Comparison of ENCODE assay signal across 1 cellular context in the genomic region with DNA sequence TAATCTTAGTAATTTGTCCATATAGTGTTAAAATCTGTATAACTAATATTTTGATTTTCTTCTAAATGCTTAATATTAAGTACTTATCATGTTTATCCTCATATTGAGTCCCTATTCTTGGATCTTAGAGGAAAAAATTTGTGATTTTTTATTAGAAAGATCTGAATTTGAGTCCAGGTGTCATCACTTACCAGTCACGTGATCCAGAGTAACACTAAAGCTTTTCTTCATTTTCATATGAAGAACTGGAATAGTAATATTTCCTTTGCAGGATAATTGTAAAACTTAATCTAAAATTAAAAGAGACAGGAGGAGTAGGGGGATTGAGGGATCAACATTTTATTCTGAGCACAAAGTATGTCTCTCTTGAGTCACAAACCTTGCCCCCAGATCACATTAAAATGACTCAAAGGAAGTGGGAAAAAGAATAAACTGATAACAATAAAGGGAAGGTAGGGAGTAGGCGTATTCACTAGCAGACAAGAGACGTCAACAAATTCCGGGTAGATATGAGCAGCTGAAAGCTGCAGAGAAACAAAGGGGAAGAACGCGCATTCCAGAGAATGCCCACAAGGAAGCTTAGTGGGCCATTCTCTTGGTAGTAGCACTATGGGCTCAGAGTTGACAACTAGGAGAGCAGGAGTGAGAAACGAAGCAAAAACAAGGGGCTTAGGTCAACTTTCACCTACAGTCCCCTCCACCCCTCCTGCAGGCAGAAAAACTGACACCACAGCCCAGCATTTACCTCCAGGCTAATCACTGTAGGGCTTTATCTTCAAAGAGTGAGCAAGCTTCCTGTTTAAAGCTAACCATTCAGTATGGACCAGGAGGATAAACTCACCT.
TF ChIP-seq lines count a peak whose summit lies in the region.

No MANE protein-coding gene starts in this region.

TF ChIP-seq in GM23338, 12 proteins besides CTCF, POLR2A, EP300 and RAD21 (continued from another document):
- TF ChIP-seq, protein P1, sequence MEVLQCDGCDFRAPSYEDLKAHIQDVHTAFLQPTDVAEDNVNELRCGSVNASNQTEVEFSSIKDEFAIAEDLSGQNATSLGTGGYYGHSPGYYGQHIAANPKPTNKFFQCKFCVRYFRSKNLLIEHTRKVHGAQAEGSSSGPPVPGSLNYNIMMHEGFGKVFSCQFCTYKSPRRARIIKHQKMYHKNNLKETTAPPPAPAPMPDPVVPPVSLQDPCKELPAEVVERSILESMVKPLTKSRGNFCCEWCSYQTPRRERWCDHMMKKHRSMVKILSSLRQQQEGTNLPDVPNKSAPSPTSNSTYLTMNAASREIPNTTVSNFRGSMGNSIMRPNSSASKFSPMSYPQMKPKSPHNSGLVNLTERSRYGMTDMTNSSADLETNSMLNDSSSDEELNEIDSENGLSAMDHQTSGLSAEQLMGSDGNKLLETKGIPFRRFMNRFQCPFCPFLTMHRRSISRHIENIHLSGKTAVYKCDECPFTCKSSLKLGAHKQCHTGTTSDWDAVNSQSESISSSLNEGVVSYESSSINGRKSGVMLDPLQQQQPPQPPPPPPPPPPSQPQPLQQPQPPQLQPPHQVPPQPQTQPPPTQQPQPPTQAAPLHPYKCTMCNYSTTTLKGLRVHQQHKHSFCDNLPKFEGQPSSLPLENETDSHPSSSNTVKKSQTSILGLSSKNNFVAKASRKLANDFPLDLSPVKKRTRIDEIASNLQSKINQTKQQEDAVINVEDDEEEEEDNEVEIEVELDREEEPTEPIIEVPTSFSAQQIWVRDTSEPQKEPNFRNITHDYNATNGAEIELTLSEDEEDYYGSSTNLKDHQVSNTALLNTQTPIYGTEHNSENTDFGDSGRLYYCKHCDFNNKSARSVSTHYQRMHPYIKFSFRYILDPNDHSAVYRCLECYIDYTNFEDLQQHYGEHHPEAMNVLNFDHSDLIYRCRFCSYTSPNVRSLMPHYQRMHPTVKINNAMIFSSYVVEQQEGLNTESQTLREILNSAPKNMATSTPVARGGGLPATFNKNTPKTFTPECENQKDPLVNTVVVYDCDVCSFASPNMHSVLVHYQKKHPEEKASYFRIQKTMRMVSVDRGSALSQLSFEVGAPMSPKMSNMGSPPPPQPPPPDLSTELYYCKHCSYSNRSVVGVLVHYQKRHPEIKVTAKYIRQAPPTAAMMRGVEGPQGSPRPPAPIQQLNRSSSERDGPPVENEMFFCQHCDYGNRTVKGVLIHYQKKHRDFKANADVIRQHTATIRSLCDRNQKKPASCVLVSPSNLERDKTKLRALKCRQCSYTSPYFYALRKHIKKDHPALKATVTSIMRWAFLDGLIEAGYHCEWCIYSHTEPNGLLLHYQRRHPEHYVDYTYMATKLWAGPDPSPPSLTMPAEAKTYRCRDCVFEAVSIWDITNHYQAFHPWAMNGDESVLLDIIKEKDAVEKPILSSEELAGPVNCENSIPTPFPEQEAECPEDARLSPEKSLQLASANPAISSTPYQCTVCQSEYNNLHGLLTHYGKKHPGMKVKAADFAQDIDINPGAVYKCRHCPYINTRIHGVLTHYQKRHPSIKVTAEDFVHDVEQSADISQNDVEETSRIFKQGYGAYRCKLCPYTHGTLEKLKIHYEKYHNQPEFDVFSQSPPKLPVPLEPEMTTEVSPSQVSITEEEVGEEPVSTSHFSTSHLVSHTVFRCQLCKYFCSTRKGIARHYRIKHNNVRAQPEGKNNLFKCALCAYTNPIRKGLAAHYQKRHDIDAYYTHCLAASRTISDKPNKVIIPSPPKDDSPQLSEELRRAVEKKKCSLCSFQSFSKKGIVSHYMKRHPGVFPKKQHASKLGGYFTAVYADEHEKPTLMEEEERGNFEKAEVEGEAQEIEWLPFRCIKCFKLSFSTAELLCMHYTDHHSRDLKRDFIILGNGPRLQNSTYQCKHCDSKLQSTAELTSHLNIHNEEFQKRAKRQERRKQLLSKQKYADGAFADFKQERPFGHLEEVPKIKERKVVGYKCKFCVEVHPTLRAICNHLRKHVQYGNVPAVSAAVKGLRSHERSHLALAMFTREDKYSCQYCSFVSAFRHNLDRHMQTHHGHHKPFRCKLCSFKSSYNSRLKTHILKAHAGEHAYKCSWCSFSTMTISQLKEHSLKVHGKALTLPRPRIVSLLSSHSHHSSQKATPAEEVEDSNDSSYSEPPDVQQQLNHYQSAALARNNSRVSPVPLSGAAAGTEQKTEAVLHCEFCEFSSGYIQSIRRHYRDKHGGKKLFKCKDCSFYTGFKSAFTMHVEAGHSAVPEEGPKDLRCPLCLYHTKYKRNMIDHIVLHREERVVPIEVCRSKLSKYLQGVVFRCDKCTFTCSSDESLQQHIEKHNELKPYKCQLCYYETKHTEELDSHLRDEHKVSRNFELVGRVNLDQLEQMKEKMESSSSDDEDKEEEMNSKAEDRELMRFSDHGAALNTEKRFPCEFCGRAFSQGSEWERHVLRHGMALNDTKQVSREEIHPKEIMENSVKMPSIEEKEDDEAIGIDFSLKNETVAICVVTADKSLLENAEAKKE (CRISPR knock-in tag; IDR thresholded peaks at IDR 0.05): 0 out of 2 replicates have a peak, but pooled peaks have one; percentile 48
- no peak for TF ChIP-seq NANOG (IDR thresholded peaks at IDR 0.05; ENCODE audit: borderline replicate concordance)
